Comparison of ENCODE assay signal across 4 cellular contexts in genomic region chr3:158992466-158992865, GRCh38.
TF ChIP-seq lines count a peak whose summit lies in the region.

No MANE protein-coding gene starts in this region.

TF ChIP-seq in HepG2, 621 proteins besides CTCF, POLR2A, EP300 and RAD21:
- TF ChIP-seq MAFK (conservative IDR thresholded peaks at IDR 0.05 in 1 of 2, IDR thresholded peaks at IDR 0.05 in 1 of 2; ENCODE audit: low read length in 2 of 2), result peak; percentile 83 to 91
- no peak for TF ChIP-seq SAFB2 (CRISPR knock-in tag; IDR thresholded peaks at IDR 0.05; ENCODE audit: borderline replicate concordance, low read depth)
- TF ChIP-seq HOXA3 (CRISPR knock-in tag; IDR thresholded peaks at IDR 0.05), result no peak
- TF ChIP-seq MAFF (IDR thresholded peaks at IDR 0.05; ENCODE audit: low read depth, low read length), result peak; percentile 85
- no peak for TF ChIP-seq SETDB1 (CRISPR knock-in tag; IDR thresholded peaks at IDR 0.05; ENCODE audit: borderline replicate concordance)
- peak; percentile 5 for TF ChIP-seq HNRNPK (IDR thresholded peaks at IDR 0.05; ENCODE audit: low read depth, low read length, poor library complexity, severe bottlenecking)

TF ChIP-seq in A549, 52 proteins besides CTCF, POLR2A, EP300 and RAD21:
- TF ChIP-seq EHF (CRISPR knock-in tag; IDR thresholded peaks at IDR 0.05), result no peak
- peak; percentile 84 for TF ChIP-seq MAFK (IDR thresholded peaks at IDR 0.05; ENCODE audit: partially characterized antibody)

TF ChIP-seq in IMR-90, 13 proteins besides CTCF, POLR2A, EP300 and RAD21:
- TF ChIP-seq CHD1 (IDR thresholded peaks at IDR 0.05; ENCODE audit: low read depth, low read length) (no peak), MAFK (IDR thresholded peaks at IDR 0.05; ENCODE audit: low read depth, low read length) (peak; percentile 87)

TF ChIP-seq in K562, 482 proteins besides CTCF, POLR2A, EP300 and RAD21:
- TF ChIP-seq BRF1 (IDR thresholded peaks at IDR 0.05; ENCODE audit: borderline replicate concordance, extremely low read depth, insufficient read length), result no peak
- no peak for TF ChIP-seq MTF1 (CRISPR knock-in tag; IDR thresholded peaks at IDR 0.05; ENCODE audit: borderline replicate concordance)
- TF ChIP-seq ZNF316 (IDR thresholded peaks at IDR 0.05), result peak; percentile 75
- peak; percentile 35; the same call in 1 of the 2 replicates for TF ChIP-seq MAFK (IDR thresholded peaks at IDR 0.05; ENCODE audit: low read length)
- no peak for TF ChIP-seq CLOCK (CRISPR knock-in tag; IDR thresholded peaks at IDR 0.05; ENCODE audit: borderline replicate concordance)
- peak; percentile 69 for TF ChIP-seq MAFF (IDR thresholded peaks at IDR 0.05; ENCODE audit: low read length)
- TF ChIP-seq RBM39 (optimal IDR thresholded peaks at IDR 0.05; ENCODE audit: low read depth, low read length), result no peak
- no peak for TF ChIP-seq ZNF740 (CRISPR knock-in tag; IDR thresholded peaks at IDR 0.05)
- TF ChIP-seq ZNF740 (tag; IDR thresholded peaks at IDR 0.05), result no peak
- TF ChIP-seq TRIM28 (IDR thresholded peaks at IDR 0.05), result no peak
- TF ChIP-seq NR2F6 (CRISPR knock-in tag; IDR thresholded peaks at IDR 0.05), result no peak
- peak; percentile 39; the same call in 1 of the 2 replicates for TF ChIP-seq C11orf30 (IDR thresholded peaks at IDR 0.05; ENCODE audit: low read depth)
